Comparison of ENCODE assay signal across 27 cellular contexts in the genomic region with DNA sequence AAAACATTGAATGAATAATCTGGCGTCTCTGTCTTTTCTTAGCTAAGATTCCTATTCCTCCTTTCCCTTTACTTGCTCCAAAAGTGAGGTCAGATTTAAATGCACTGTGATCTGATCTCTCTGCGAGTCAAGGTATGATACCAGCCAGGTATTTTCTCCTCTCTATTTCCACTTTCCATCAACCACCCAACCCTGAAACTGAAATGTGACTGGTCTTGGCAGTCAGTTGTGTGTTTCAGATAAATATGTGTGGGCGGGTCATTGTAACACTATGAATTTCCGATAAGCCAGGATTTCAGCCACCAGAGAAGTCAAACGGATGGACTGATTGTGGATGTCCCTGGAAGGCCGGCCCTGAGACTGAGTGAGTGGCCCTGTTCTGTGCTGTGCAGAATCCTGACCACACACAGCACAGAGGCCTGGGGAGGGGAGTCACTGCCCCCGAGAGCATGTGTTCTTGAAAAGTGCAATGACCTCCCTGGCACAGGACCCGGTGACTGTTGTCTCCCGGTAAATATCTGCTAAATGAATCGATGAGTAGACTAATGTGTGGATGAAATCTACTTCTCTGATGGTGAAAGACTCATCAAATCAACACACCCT.
"Had no signal": no experiment of that assay in that cellular context is flagged by ENCODE, and none has a peak within 500 bp of the region (broad histone marks: within the 10 kb centered on the region; RNA-seq: fewer than 3 reads in every experiment).

No MANE protein-coding gene starts in this region.

- H3K4me3 Mint-ChIP-seq: immature natural killer cell; mesothelial cell of epicardium; naive B cell; natural killer cell; nephron progenitor cell; neural progenitor cell; stimulated activated naive B cell treated with anti-CD40 and anti-IgM and Interleukin-4, amounts not matched to agents 10 μg/mL and 1 μg/mL and 100 μg/mL, for 72 hours had no signal

- H3K27ac Mint-ChIP-seq: immature natural killer cell; mesothelial cell of epicardium; naive B cell; natural killer cell; nephron progenitor cell; neural progenitor cell; stimulated activated naive B cell treated with anti-CD40 and anti-IgM and Interleukin-4, amounts not matched to agents 10 μg/mL and 1 μg/mL and 100 μg/mL, for 72 hours had no signal

- ATAC-seq: left colon; left lung; natural killer cell; sciatic nerve; stimulated activated naive B cell treated with anti-CD40 and anti-IgM and Interleukin-4, amounts not matched to agents 10 μg/mL and 1 μg/mL and 100 μg/mL, for 72 hours; stimulated activated naive CD8-positive, alpha-beta T cell treated with anti-CD3 and anti-CD28 coated beads, Interleukin-15, Interleukin-2, amounts not matched to agents 100 U/mL and 50 U/mL, for 24 hours; upper lobe of right lung had no signal

- H3K36me3 Mint-ChIP-seq: immature natural killer cell, mesothelial cell of epicardium, naive B cell, natural killer cell, neural progenitor cell had no signal

- H3K36me3 ChIP-seq: left lung, neural progenitor cell, ovary, right atrium auricular region, stomach, thoracic aorta, tibial artery, upper lobe of right lung had no signal

- H3K4me3 ChIP-seq: left lung, lung, neural progenitor cell, ovary, right atrium auricular region, skin epidermis, stomach, thoracic aorta, tibial artery, upper lobe of right lung had no signal

- H3K27me3 ChIP-seq: left lung, neural progenitor cell, ovary, right atrium auricular region, stomach, tibial artery, upper lobe of right lung had no signal

- H3K4me1 Mint-ChIP-seq: immature natural killer cell; mesothelial cell of epicardium; naive B cell; natural killer cell; neural progenitor cell; stimulated activated naive B cell treated with anti-CD40 and anti-IgM and Interleukin-4, amounts not matched to agents 10 μg/mL and 1 μg/mL and 100 μg/mL, for 72 hours had no signal

- H3K9me3 Mint-ChIP-seq: mesothelial cell of epicardium had no signal

- DNase-seq: hypothalamus; immature natural killer cell; left colon; left lung; mesendoderm; naive B cell; natural killer cell; nephron progenitor cell; ovary; stimulated activated CD4-positive, alpha-beta T cell treated with anti-CD3 and anti-CD28 coated beads, Interleukin-12 subunit alpha, Interleukin-12 subunit beta, amount 100 ng/mL, for 4 hours; stimulated activated CD4-positive, alpha-beta T cell treated with anti-CD3 and anti-CD28 coated beads, Interleukin-15, amount 100 ng/mL, for 24 hours; stimulated activated CD4-positive, alpha-beta T cell treated with anti-CD3 and anti-CD28 coated beads, Interleukin-2, amount 100 ng/mL, for 24 hours; stimulated activated CD4-positive, alpha-beta T cell treated with anti-CD3 and anti-CD28 coated beads, Interleukin-4, amount 100 ng/mL, for 1 hour; stimulated activated naive B cell treated with anti-CD40 and anti-IgM and Interleukin-4, amounts not matched to agents 10 μg/mL and 1 μg/mL and 100 μg/mL, for 72 hours; stimulated activated naive CD8-positive, alpha-beta T cell treated with anti-CD3 and anti-CD28 coated beads, Interleukin-15, Interleukin-2, amounts not matched to agents 100 U/mL and 50 U/mL, for 24 hours; stomach; tibial artery; trophoblast cell; upper lobe of right lung had no signal

- H3K27ac ChIP-seq: left lung, neural progenitor cell, ovary, right atrium auricular region, stomach, thoracic aorta, tibial artery, upper lobe of right lung had no signal

- H3K9me3 ChIP-seq: left lung, ovary, right atrium auricular region, stomach, thoracic aorta, tibial artery, upper lobe of right lung had no signal

- H3K27me3 Mint-ChIP-seq: naive B cell; progenitor cell of endocrine pancreas; stimulated activated naive B cell treated with anti-CD40 and anti-IgM and Interleukin-4, amounts not matched to agents 10 μg/mL and 1 μg/mL and 100 μg/mL, for 72 hours had no signal

- H3K4me1 ChIP-seq: left lung, neural progenitor cell, right atrium auricular region, stomach, tibial artery, upper lobe of right lung had no signal
